In genomic region chr5:160423025-160423554, GRCh38 we compare ENCODE assay signal across 7 cellular contexts. TPM values are rescaled to one million over a fixed set of nuclear protein-coding genes. Genes with fewer than 3 reads are reported as not detected.
A peak's percentile ranks its signal among the peaks of the same experiment; 100 is the strongest.
DNase-seq lines count a peak whose midpoint lies in the region; ATAC-seq and TF ChIP-seq lines count a peak whose summit lies in the region.

No MANE protein-coding gene starts in this region.

- H3K27ac Mint-ChIP-seq in activated naive CD8-positive, alpha-beta T cell treated with anti-CD3 and anti-CD28 coated beads for 36 hours, result no peak overlapping the region
- H3K27ac Mint-ChIP-seq in neural progenitor cell, result peak overlapping the region; percentile 39

- H3K4me3 ChIP-seq in GM12865 (ENCODE audit: low read depth, low read length), result peak overlapping the region; percentile 74
- H3K4me3 ChIP-seq in neural progenitor cell, result peak overlapping the region; percentile 93
- peak overlapping the region in 1 of 4 donors; percentile 79 for H3K4me3 ChIP-seq in upper lobe of left lung

- peaks cover 15% of the 10 kb centered on the region for H3F3A ChIP-seq in neural progenitor cell (ENCODE audit: low read depth)

- WGBS in upper lobe of left lung, 2 donors, result 51 to 67% methylated on average over 2 of the region's 2 CpGs

- TF ChIP-seq EP300 in upper lobe of left lung (IDR thresholded peaks at IDR 0.05), result no peak

- no peaks in the 10 kb centered on the region for H3K27me3 ChIP-seq in neural progenitor cell
- H3K27me3 ChIP-seq in upper lobe of left lung, result no peaks in the 10 kb centered on the region

- DNase-seq in GM12865 (ENCODE audit: low read depth) (peak; percentile 36), NCI-H1105 (lab: John Stamatoyannopoulos, UW) (peak; percentile 23), neural progenitor cell (ENCODE audit: low spot score) (no peak), upper lobe of left lung (no peak), cerebellum (ENCODE audit: low spot score) (no peak)
- no peak for DNase-seq in activated naive CD8-positive, alpha-beta T cell treated with anti-CD3 and anti-CD28 coated beads for 36 hours
- no peak for DNase-seq in effector CD4-positive, alpha-beta T cell

- peaks cover 55% of the 10 kb centered on the region for H3K79me2 ChIP-seq in neural progenitor cell (ENCODE audit: low read depth)

- no peaks in the 10 kb centered on the region for H3K27me3 Mint-ChIP-seq in activated naive CD8-positive, alpha-beta T cell treated with anti-CD3 and anti-CD28 coated beads for 36 hours
- H3K27me3 Mint-ChIP-seq in neural progenitor cell (ENCODE audit: insufficient read depth, low read depth), result no peaks in the 10 kb centered on the region

- H2AFZ ChIP-seq in neural progenitor cell (replicated peaks), result no peak overlapping the region

- no peaks in the 10 kb centered on the region for H3K9me3 ChIP-seq in neural progenitor cell (ENCODE audit: low read depth)
- no peaks in the 10 kb centered on the region for H3K9me3 ChIP-seq in upper lobe of left lung

- peak overlapping the region; percentile 62 for H3K9ac ChIP-seq in neural progenitor cell

- H3K36me3 Mint-ChIP-seq in activated naive CD8-positive, alpha-beta T cell treated with anti-CD3 and anti-CD28 coated beads for 36 hours, result peaks cover 30% of the 10 kb centered on the region
- H3K36me3 Mint-ChIP-seq in neural progenitor cell, result peaks cover 15% of the 10 kb centered on the region

- peaks cover 27% of the 10 kb centered on the region for H3K36me3 ChIP-seq in neural progenitor cell
- H3K36me3 ChIP-seq in upper lobe of left lung, result no peaks in the 10 kb centered on the region

- no peak for TF ChIP-seq POLR2A in upper lobe of left lung (IDR thresholded peaks at IDR 0.05)

- TF ChIP-seq CTCF in GM12865 (IDR thresholded peaks at IDR 0.05; ENCODE audit: insufficient read depth, low read depth, low read length, missing control alignments), result no peak
- no peak for TF ChIP-seq CTCF in neural progenitor cell (IDR thresholded peaks at IDR 0.05)
- no peak for TF ChIP-seq CTCF in upper lobe of left lung (IDR thresholded peaks at IDR 0.05)

- peak overlapping the region; percentile 87 for H3K4me2 ChIP-seq in neural progenitor cell

- peaks cover 38% of the 10 kb centered on the region for H4K20me1 ChIP-seq in neural progenitor cell (ENCODE audit: low read depth)

- no peak overlapping the region for H3K27ac ChIP-seq in neural progenitor cell
- no peak overlapping the region for H3K27ac ChIP-seq in upper lobe of left lung

- H3K4me1 Mint-ChIP-seq in activated naive CD8-positive, alpha-beta T cell treated with anti-CD3 and anti-CD28 coated beads for 36 hours, result peaks cover 53% of the 10 kb centered on the region
- peaks cover 53% of the 10 kb centered on the region for H3K4me1 Mint-ChIP-seq in neural progenitor cell

- no peaks in the 10 kb centered on the region for H3K9me3 Mint-ChIP-seq in activated naive CD8-positive, alpha-beta T cell treated with anti-CD3 and anti-CD28 coated beads for 36 hours
- no peaks in the 10 kb centered on the region for H3K9me3 Mint-ChIP-seq in neural progenitor cell

- H3K4me3 Mint-ChIP-seq in activated naive CD8-positive, alpha-beta T cell treated with anti-CD3 and anti-CD28 coated beads for 36 hours, result peak overlapping the region; percentile 97
- peak overlapping the region; percentile 94 for H3K4me3 Mint-ChIP-seq in neural progenitor cell

- H3K4me1 ChIP-seq in neural progenitor cell (peaks cover 47% of the 10 kb centered on the region), upper lobe of left lung (peaks cover 12 to 37% (median 24%) of the 10 kb centered on the region in 4 donors)

- no peak for ATAC-seq in upper lobe of left lung (ENCODE audit: low FRiP score in 2 of 2)

RNA-seq across cellular contexts. Expression of gene PTTG1, which starts 1.4 kb away (rescaled TPM):
- total RNA-seq in activated naive CD8-positive, alpha-beta T cell treated with anti-CD3 and anti-CD28 coated beads for 36 hours, result 100 to 1,000 TPM; 102 to 105 TPM
- total RNA-seq in neural progenitor cell (ENCODE audit: low replicate concordance) (425 and 435 TPM in 2 replicates), upper lobe of left lung (10 to 100 TPM in 3 of 6 donors, 1 to 10 TPM in 3; 4.3 to 34.8 (median 9.6) TPM), cerebellum (32.8 TPM)

RNA-seq across cellular contexts. Expression of gene SLU7, which starts 4.2 kb away (rescaled TPM):
- total RNA-seq in activated naive CD8-positive, alpha-beta T cell treated with anti-CD3 and anti-CD28 coated beads for 36 hours, result 10 to 100 TPM; 42.2 to 43.7 TPM
- total RNA-seq in neural progenitor cell (ENCODE audit: low replicate concordance), result 41.2 and 48.5 TPM in 2 replicates
- 100 to 1,000 TPM in 2 of 6 donors, 10 to 100 TPM in 4; 26.7 to 115 (median 60.7) TPM for total RNA-seq in upper lobe of left lung
- 34.8 TPM for total RNA-seq in cerebellum

RNA-seq across cellular contexts. Expression of gene FAM200C, which starts 23.2 kb away (rescaled TPM):
- under 1 TPM; 0.48 to 0.68 TPM for total RNA-seq in activated naive CD8-positive, alpha-beta T cell treated with anti-CD3 and anti-CD28 coated beads for 36 hours
- total RNA-seq in neural progenitor cell (ENCODE audit: low replicate concordance) (15.8 and 25.3 TPM in 2 replicates), upper lobe of left lung (1 to 10 TPM in 5 of 6 donors, under 1 TPM in 1; 0.76 to 4.2 (median 3.2) TPM), cerebellum (24.4 TPM)

RNA-seq across cellular contexts. Expression of gene C1QTNF2, which starts 52.7 kb away (rescaled TPM):
- total RNA-seq in activated naive CD8-positive, alpha-beta T cell treated with anti-CD3 and anti-CD28 coated beads for 36 hours, result not detected
- total RNA-seq in neural progenitor cell (ENCODE audit: low replicate concordance), result 0.06 and 0.25 TPM in 2 replicates
- 1 to 10 TPM in 1 of 6 donors, under 1 TPM in 4, not detected in 1; 0.39 to 3.1 (median 0.61) TPM for total RNA-seq in upper lobe of left lung
- total RNA-seq in cerebellum, result 2.3 TPM

Comparison
In these comparisons a context has a peak if more than half of its experiments do, and no peak if none do; other contexts are left out.
1. DNase-seq: peak in GM12865 (single experiment) and NCI-H1105 (single experiment); none in activated naive CD8-positive, alpha-beta T cell treated with anti-CD3 and anti-CD28 coated beads for 36 hours (single experiment), neural progenitor cell (single experiment), upper lobe of left lung (0 of 2), effector CD4-positive, alpha-beta T cell (single experiment) and cerebellum (single experiment).